ENCODE assay signal across 16 cellular contexts in genomic region chr19:45560038-45560437, GRCh38. TPM values are rescaled to one million over a fixed set of nuclear protein-coding genes. Genes with fewer than 3 reads are reported as not detected.
A peak's percentile ranks its signal among the peaks of the same experiment; 100 is the strongest.
DNase-seq lines count a peak whose midpoint lies in the region; ATAC-seq, FAIRE-seq and TF ChIP-seq lines count a peak whose summit lies in the region.
"Had no signal": no experiment of that assay in that cellular context is flagged by ENCODE, and none has a peak within 500 bp of the region (broad histone marks: within the 10 kb centered on the region; RNA-seq: fewer than 3 reads in every experiment).

No MANE protein-coding gene starts in this region.

- H3K4me3 ChIP-seq in right cardiac atrium (ENCODE audit: low read length) = no peak overlapping the region
- H3K4me3 ChIP-seq: SJCRH30 had no signal

- H3K9me3 Mint-ChIP-seq in endothelial cell (ENCODE audit: unreplicated experiment) = no peaks in the 10 kb centered on the region
- H3K9me3 Mint-ChIP-seq in stimulated activated memory B cell treated with anti-CD40 and anti-IgM and Interleukin-4, amounts not matched to agents 10 μg/mL and 1 μg/mL and 100 μg/mL, for 72 hours = no peaks in the 10 kb centered on the region

- no peaks in the 10 kb centered on the region for H3K27me3 ChIP-seq in right cardiac atrium (ENCODE audit: control insufficient read depth, insufficient read depth)
- H3K27me3 ChIP-seq: SJCRH30 had no signal

- H3K27ac Mint-ChIP-seq in endothelial cell (ENCODE audit: unreplicated experiment) = peak overlapping the region; percentile 96
- peak overlapping the region; percentile 38 for H3K27ac Mint-ChIP-seq in stimulated activated memory B cell treated with anti-CD40 and anti-IgM and Interleukin-4, amounts not matched to agents 10 μg/mL and 1 μg/mL and 100 μg/mL, for 72 hours

- H3K27ac ChIP-seq in right cardiac atrium (ENCODE audit: low read length) = peak overlapping the region; percentile 48
- H3K27ac ChIP-seq in VCaP = peak overlapping the region; percentile 57; the same call in 1 of the 2 replicates
- H3K27ac ChIP-seq: SJCRH30 had no signal

- WGBS in right cardiac atrium = 61% methylated on average over 5 of the region's 5 CpGs

- H3K27me3 Mint-ChIP-seq in endothelial cell (ENCODE audit: unreplicated experiment) = peaks cover 5% of the 10 kb centered on the region
- H3K27me3 Mint-ChIP-seq in stimulated activated memory B cell treated with anti-CD40 and anti-IgM and Interleukin-4, amounts not matched to agents 10 μg/mL and 1 μg/mL and 100 μg/mL, for 72 hours = no peaks in the 10 kb centered on the region

- no peaks in the 10 kb centered on the region for H3K36me3 Mint-ChIP-seq in endothelial cell (ENCODE audit: low read depth, unreplicated experiment)
- peaks cover 6% of the 10 kb centered on the region for H3K36me3 Mint-ChIP-seq in stimulated activated memory B cell treated with anti-CD40 and anti-IgM and Interleukin-4, amounts not matched to agents 10 μg/mL and 1 μg/mL and 100 μg/mL, for 72 hours

- no peaks in the 10 kb centered on the region for H3K9me3 ChIP-seq in right cardiac atrium (ENCODE audit: control insufficient read depth, low read length)
- H3K9me3 ChIP-seq: SJCRH30 had no signal

- peak overlapping the region; percentile 42 for H3K4me3 Mint-ChIP-seq in endothelial cell (ENCODE audit: unreplicated experiment)
- no peak overlapping the region for H3K4me3 Mint-ChIP-seq in stimulated activated memory B cell treated with anti-CD40 and anti-IgM and Interleukin-4, amounts not matched to agents 10 μg/mL and 1 μg/mL and 100 μg/mL, for 72 hours

- ATAC-seq in right cardiac atrium = no peak
- ATAC-seq in left cardiac atrium = no peak
- no peak for ATAC-seq in stimulated activated memory B cell treated with anti-CD40 and anti-IgM and Interleukin-4, amounts not matched to agents 10 μg/mL and 1 μg/mL and 100 μg/mL, for 72 hours
- no peak for ATAC-seq in HG02623 (IDR thresholded peaks at IDR 0.05; ENCODE audit: unreplicated experiment)
- ATAC-seq: HCT116 had no signal

- DNase-seq in right cardiac atrium = no peak
- no peak for DNase-seq in left cardiac atrium
- no peak for DNase-seq in endothelial cell (ENCODE audit: low spot score)
- DNase-seq in NCI-H2171 (lab: John Stamatoyannopoulos, UW) = no peak
- no peak for DNase-seq in D721Med (ENCODE audit: insufficient read length, low spot score)
- DNase-seq: DMS79 treated with DMSO at 0.1 percent for 48 hours, KBM-7, NCI-H1417 treated with DMSO at 0.1 percent for 48 hours, NCI-H1930, NCI-H446, RPMI8226, SJCRH30 had no signal

- H3K4me1 Mint-ChIP-seq in endothelial cell (ENCODE audit: unreplicated experiment) = peaks cover 18% of the 10 kb centered on the region
- H3K4me1 Mint-ChIP-seq in stimulated activated memory B cell treated with anti-CD40 and anti-IgM and Interleukin-4, amounts not matched to agents 10 μg/mL and 1 μg/mL and 100 μg/mL, for 72 hours = peaks cover 61% of the 10 kb centered on the region

- TF ChIP-seq CTCF in VCaP (conservative IDR thresholded peaks at IDR 0.05) (no peak), endothelial cell (IDR thresholded peaks at IDR 0.05; ENCODE audit: unreplicated experiment) (no peak), D721Med (IDR thresholded peaks at IDR 0.05; ENCODE audit: insufficient read depth, missing control alignments) (no peak)

- peaks cover 8% of the 10 kb centered on the region for H3K4me1 ChIP-seq in right cardiac atrium (ENCODE audit: control insufficient read depth, insufficient read depth, low read length)

- intact Hi-C loops in right cardiac atrium (cut with DNase I) (no loop called here), left cardiac atrium (cut with DNase I) (no loop called here)

- FAIRE-seq in D721Med (lab: Jason Lieb, UNC) = no peak

RNA-seq across cellular contexts. Expression of gene OPA3, which starts 24.6 kb away (rescaled TPM):
- 10 to 100 TPM; 20.7 to 27.6 (median 24.1) TPM for total RNA-seq in right cardiac atrium
- polyA plus RNA-seq in right cardiac atrium = 17.5 TPM
- 10 to 100 TPM; 19.1 to 27.1 TPM for total RNA-seq in left cardiac atrium
- 13.4 TPM for total RNA-seq in endothelial cell (ENCODE audit: unreplicated experiment)

RNA-seq across cellular contexts. Expression of gene GPR4, which starts 42.0 kb away (rescaled TPM):
- total RNA-seq in right cardiac atrium = 10 to 100 TPM in 1 of 4 donors, 1 to 10 TPM in 3; 3.7 to 11.3 (median 4.7) TPM
- 7.7 TPM for polyA plus RNA-seq in right cardiac atrium
- total RNA-seq in left cardiac atrium = 10 to 100 TPM in 1 of 2 donors, 1 to 10 TPM in 1; 5.2 to 17.7 TPM
- 13.5 TPM for total RNA-seq in endothelial cell (ENCODE audit: unreplicated experiment)

RNA-seq across cellular contexts. Expression of gene VASP, which starts 52.8 kb away (rescaled TPM):
- total RNA-seq in right cardiac atrium (10 to 100 TPM; 44.1 to 85.4 (median 47.4) TPM), left cardiac atrium (10 to 100 TPM; 48.4 to 91.7 TPM), endothelial cell (ENCODE audit: unreplicated experiment) (246 TPM)
- 42.2 TPM for polyA plus RNA-seq in right cardiac atrium
